Comparison of ENCODE assay signal across 8 cellular contexts in the genomic region with DNA sequence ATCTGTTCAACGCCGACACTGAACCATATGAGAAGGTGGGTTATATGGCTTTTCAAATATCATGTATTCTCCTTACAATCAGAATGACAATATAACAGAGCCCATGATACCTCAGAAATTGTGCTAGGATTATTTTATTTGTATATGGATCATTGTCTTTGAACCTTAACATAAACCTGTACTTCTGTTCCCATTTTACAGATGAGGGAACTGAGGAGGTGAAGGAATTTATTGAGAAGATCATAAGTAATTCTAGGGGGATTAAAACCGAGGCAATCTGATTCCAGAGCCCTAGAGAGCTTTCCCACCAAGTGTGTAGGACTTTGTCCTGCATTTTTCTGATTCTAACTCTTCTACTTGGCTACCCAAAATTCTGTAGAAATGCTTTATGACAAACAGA.
"Had no signal": no experiment of that assay in that cellular context is flagged by ENCODE, and none has a peak within 500 bp of the region (broad histone marks: within the 10 kb centered on the region; RNA-seq: fewer than 3 reads in every experiment).

No MANE protein-coding gene starts in this region.

- H3K27ac ChIP-seq: HL-60 had no signal

- H3K36me3 Mint-ChIP-seq: IgD-negative memory B cell had no signal

- H3K27me3 Mint-ChIP-seq: IgD-negative memory B cell had no signal

- H3K27ac Mint-ChIP-seq: IgD-negative memory B cell had no signal

- H3K9me3 Mint-ChIP-seq: H9, IgD-negative memory B cell had no signal

- H3K4me1 Mint-ChIP-seq: IgD-negative memory B cell had no signal

- H3K4me3 Mint-ChIP-seq: H9, IgD-negative memory B cell had no signal

- ATAC-seq: HepG2 had no signal

- FAIRE-seq: H54, HepG2 had no signal

- DNase-seq: GOT3, H9, HCEC 1CT, KG1 had no signal
